In the genomic region with DNA sequence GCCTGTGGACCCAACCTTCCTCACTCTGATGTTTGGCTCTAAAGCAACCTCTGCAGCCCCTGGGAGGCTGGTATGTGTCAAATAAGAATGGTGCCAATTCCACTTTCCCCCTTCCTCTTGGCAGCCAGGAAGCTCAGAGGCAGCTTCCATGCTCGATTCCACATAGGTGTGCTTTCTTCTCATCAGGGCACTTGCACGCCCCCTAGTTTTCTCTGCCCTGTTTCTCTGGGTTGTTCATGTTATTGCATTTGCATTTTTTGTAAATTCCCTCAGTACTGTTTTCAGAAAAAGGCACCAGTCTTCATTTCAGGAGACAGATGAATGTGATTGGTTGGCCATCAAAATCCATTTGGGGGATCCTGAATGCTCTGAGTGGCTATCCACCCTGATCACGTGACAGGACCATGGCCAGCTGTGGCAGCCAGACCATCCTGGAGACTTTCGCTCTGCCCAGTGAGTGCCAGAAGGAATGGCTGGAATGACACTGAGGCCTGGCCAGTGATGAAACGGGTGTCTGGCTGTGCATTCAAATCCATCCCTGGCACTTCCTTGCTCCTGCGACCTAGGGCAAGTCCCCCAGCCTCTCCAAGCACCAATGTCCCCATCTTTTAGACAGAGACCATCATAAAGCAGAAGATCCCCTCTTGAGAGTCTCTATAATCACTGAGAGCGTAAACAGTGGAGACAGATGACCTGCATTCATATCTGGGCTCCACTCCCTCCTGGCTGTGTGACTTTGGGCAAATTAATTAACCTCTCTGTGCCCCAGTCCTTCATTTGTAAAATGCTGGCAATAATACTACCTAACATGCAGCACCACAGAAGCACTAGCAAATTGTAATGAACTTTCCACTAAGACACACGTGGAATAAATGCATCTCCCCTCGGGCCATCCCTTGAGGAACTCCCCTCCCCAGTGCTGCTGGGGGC, we compare ENCODE assay signal across 28 cellular contexts. TPM values are rescaled to one million over a fixed set of nuclear protein-coding genes. Genes with fewer than 3 reads are reported as not detected.
A peak's percentile ranks its signal among the peaks of the same experiment; 100 is the strongest.
DNase-seq lines count a peak whose midpoint lies in the region; FAIRE-seq and TF ChIP-seq lines count a peak whose summit lies in the region.
"Had no signal": no experiment of that assay in that cellular context is flagged by ENCODE, and none has a peak within 500 bp of the region (broad histone marks: within the 10 kb centered on the region; RNA-seq: fewer than 3 reads in every experiment).

No MANE protein-coding gene starts in this region.

- H3K4me1 ChIP-seq in breast epithelium (no peaks in the 10 kb centered on the region), H1 (replicated peaks in 1 of 4; ENCODE audit: control insufficient read depth in 3 of 4, insufficient read depth in 4 of 4, low read length in 3 of 4) (peaks cover 0 to 13% (median 2%) of the 10 kb centered on the region in 4 experiments; a peak in 4 of 7 replicates)

- H3K4me3 Mint-ChIP-seq in MCF 10A (ENCODE audit: unreplicated experiment), result no peak overlapping the region
- H3K4me3 Mint-ChIP-seq: CD8-positive, alpha-beta memory T cell; H9; T-helper 1 cell treated with Interleukin-12 subunit alpha and Interleukin-12 subunit beta and Interleukin-4 antibody, amounts not matched to agents 30 μg/mL and 1 μg/mL, for 36 hours had no signal

- H3K4ac ChIP-seq in H1 (replicated peaks; ENCODE audit: insufficient read length, low read depth, low read length), result no peak overlapping the region

- H3K27ac Mint-ChIP-seq in MCF 10A (ENCODE audit: low read depth, unreplicated experiment), result peak overlapping the region; percentile 73
- H3K27ac Mint-ChIP-seq: T-helper 1 cell treated with Interleukin-12 subunit alpha and Interleukin-12 subunit beta and Interleukin-4 antibody, amounts not matched to agents 30 μg/mL and 1 μg/mL, for 36 hours had no signal

- no peaks in the 10 kb centered on the region; a peak in 1 of 4 replicates for H3K79me2 ChIP-seq in H1 (ENCODE audit: control insufficient read depth in 1 of 2, insufficient read depth in 2 of 2, low read length in 2 of 2)

- TF ChIP-seq POLR2A in breast epithelium (IDR thresholded peaks at IDR 0.05) (no peak), H1 (IDR thresholded peaks at IDR 0.05; ENCODE audit: control extremely low read depth in 1 of 2, low read depth in 2 of 2, low read length in 2 of 2) (no peak)

- no peaks in the 10 kb centered on the region for H3K27me3 ChIP-seq in breast epithelium
- H3K27me3 ChIP-seq in H1 (replicated peaks in 1 of 4; ENCODE audit: control insufficient read depth in 3 of 4, extremely low read depth in 1 of 4, insufficient read depth in 3 of 4, low read length in 3 of 4), result no peaks in the 10 kb centered on the region

- H3K27me3 Mint-ChIP-seq in MCF 10A (ENCODE audit: insufficient read depth, unreplicated experiment), result no peaks in the 10 kb centered on the region

- no peak overlapping the region for H2BK15ac ChIP-seq in H1 (ENCODE audit: low read length)

- 0 out of 2 replicates have a peak overlapping the region, but pooled peaks have one; percentile 3 for H4K8ac ChIP-seq in H1 (ENCODE audit: extremely low read depth, insufficient read depth, low read length)

- H2BK120ac ChIP-seq in H1 (replicated peaks; ENCODE audit: low read depth, low read length), result no peak overlapping the region

- TF ChIP-seq EP300 in H1 (IDR thresholded peaks at IDR 0.05; ENCODE audit: borderline replicate concordance in 1 of 2, low read depth in 2 of 2, low read length in 2 of 2), result no peak

- no peak overlapping the region for H3K4me2 ChIP-seq in H1 (ENCODE audit: insufficient read depth in 1 of 2, low read depth in 2 of 2, low read length in 2 of 2)

- H3K56ac ChIP-seq in H1 (replicated peaks; ENCODE audit: insufficient read length, low read depth, low read length), result no peak overlapping the region

- no peak overlapping the region for H2BK5ac ChIP-seq in H1 (ENCODE audit: low read depth, low read length)

- 83% methylated on average over 9 of the region's 9 CpGs; no CpG with 5 or more reads in 1 of the 2 experiments for WGBS in H1 (ENCODE audit: extremely low coverage in 1 of 2, insufficient coverage in 1 of 2, insufficient read length in 1 of 2, insufficient replicate concordance in 2 of 2, low coverage in 1 of 2, low lambda C conversion rate in 2 of 2, missing lambda C conversion rate in 1 of 2), 2 experiments

- intact Hi-C loops in MCF 10A (cut with micrococcal nuclease), result no loop called here
- intact Hi-C loops in breast epithelium (cut with DNase I; ENCODE audit: low total_unique reads), result no loop called here

- H2BK12ac ChIP-seq in H1 (ENCODE audit: low read depth, low read length), result no peak overlapping the region

- no TSS peak for BruUV-seq in MCF 10A (replicated peaks; lab: Mats Ljungman, UMichigan)

- TF ChIP-seq RAD21 in H1 (IDR thresholded peaks at IDR 0.05 in 1 of 2, conservative IDR thresholded peaks at IDR 0.05 in 1 of 2; ENCODE audit: low read depth in 2 of 2, low read length in 2 of 2), result no peak

- H3K9me3 Mint-ChIP-seq in MCF 10A (ENCODE audit: unreplicated experiment), result no peaks in the 10 kb centered on the region
- H3K9me3 Mint-ChIP-seq: CD8-positive, alpha-beta memory T cell; H9; T-helper 1 cell treated with Interleukin-12 subunit alpha and Interleukin-12 subunit beta and Interleukin-4 antibody, amounts not matched to agents 30 μg/mL and 1 μg/mL, for 36 hours had no signal

- no peak overlapping the region for H3K14ac ChIP-seq in H1 (ENCODE audit: insufficient read length)

- in situ Hi-C loops in GM13977 (cut with MboI; ENCODE audit: low pct_unique_long_range_greater_than_20kb, low sequenced_read_pairs, unreplicated experiment), result no loop called here

- no peak overlapping the region for H3K18ac ChIP-seq in H1 (ENCODE audit: extremely low read depth, low read length)

- CTCF ChIA-PET in MCF 10A (lab: Yijun Ruan, JAX), result interaction anchor here (0.7 to 1.8 kb wide), 3 partner anchors 9 to 21 kb away, joined by 3 to 4 read pairs (median 4); no protein-coding TSS in a partner anchor
- CTCF ChIA-PET in H1 (lab: Charles Lee; ENCODE audit: partially characterized antibody), result interaction anchor here (0.7 to 3.6 kb wide), 8 partner anchors 9 to 207 kb away, joined by 3 to 25 read pairs (median 4); no protein-coding TSS in a partner anchor

- H2BK20ac ChIP-seq in H1 (ENCODE audit: low read length), result no peak overlapping the region

- no peak overlapping the region for H4K91ac ChIP-seq in H1 (replicated peaks; ENCODE audit: insufficient read length, low read length)

- no peaks in the 10 kb centered on the region for H3K36me3 ChIP-seq in breast epithelium
- no peaks in the 10 kb centered on the region for H3K36me3 ChIP-seq in H1 (ENCODE audit: control insufficient read depth in 2 of 4, insufficient read depth in 4 of 4, low read length in 3 of 4)

- H3K9ac ChIP-seq in H1 (replicated peaks in 1 of 4; ENCODE audit: extremely low read depth in 1 of 4, low read depth in 3 of 4, low read length in 3 of 4), result no peak overlapping the region

- POLR2A ChIA-PET in MCF 10A (lab: Yijun Ruan, JAX), result interaction anchor here (1.0 to 1.4 kb wide), 2 partner anchors 86 to 179 kb away, joined by 3 read pairs; partner anchors contain the start of genes KATNB1 and ZNF319
- POLR2A ChIA-PET in H1 (lab: Charles Lee; ENCODE audit: partially characterized antibody), result no interaction called here

- no peaks in the 10 kb centered on the region for H3K9me3 ChIP-seq in breast epithelium
- no peaks in the 10 kb centered on the region for H3K9me3 ChIP-seq in H1 (ENCODE audit: insufficient read depth in 2 of 2, low read depth in 1 of 2, low read length in 1 of 2)

- no peak overlapping the region for H4K5ac ChIP-seq in H1 (ENCODE audit: insufficient read length, low read depth, low read length)

- H2AFZ ChIP-seq in H1 (ENCODE audit: low read length), result no peak overlapping the region

- no peaks in the 10 kb centered on the region for H3K36me3 Mint-ChIP-seq in MCF 10A (ENCODE audit: insufficient read depth, unreplicated experiment)
- H3K36me3 Mint-ChIP-seq: CD8-positive, alpha-beta memory T cell had no signal

- H3K23me2 ChIP-seq in H1 (ENCODE audit: low read depth, low read length), result peaks cover 3% of the 10 kb centered on the region; the same call in 1 of the 2 replicates

- no peak overlapping the region for H3K27ac ChIP-seq in breast epithelium
- no peak overlapping the region for H3K27ac ChIP-seq in H1 (ENCODE audit: low read depth, low read length)
- H3K27ac ChIP-seq: 22Rv1 had no signal

- H3K4me1 Mint-ChIP-seq in MCF 10A (ENCODE audit: insufficient read depth, unreplicated experiment), result peaks cover 29% of the 10 kb centered on the region
- H3K4me1 Mint-ChIP-seq: CD8-positive, alpha-beta memory T cell had no signal

- no peak for FAIRE-seq in H1 (lab: Jason Lieb, UNC)

- no peak overlapping the region for H3K23ac ChIP-seq in H1 (ENCODE audit: insufficient read length)

- DNase-seq in MCF 10A (ENCODE audit: unreplicated experiment) (no peak), breast epithelium (ENCODE audit: low spot score in 2 of 2) (no peak), NAMALWA (ENCODE audit: low spot score) (peak; percentile 18), H1 (ENCODE audit: low read depth in 1 of 2, low spot score in 2 of 2) (no peak), GM13977 (ENCODE audit: low spot score) (no peak), 8988T (no peak), NCI-H524 (lab: John Stamatoyannopoulos, UW) (no peak), kidney tubule cell (ENCODE audit: low spot score) (no peak)
- DNase-seq: AML-193, C1 segment of cervical spinal cord, Calu3, DMS153, GDM1, H9, NCI-H1092 treated with DMSO at 0.1 percent for 48 hours, NCI-H146, NCI-H2029, NCI-H226, NCI-H524 treated with DMSO at 0.1 percent for 48 hours, NCI-H82, OCI-M1, Right ventricle myocardium superior had no signal

- H4K20me1 ChIP-seq in H1 (replicated peaks in 1 of 2; ENCODE audit: control insufficient read depth in 1 of 2, insufficient read depth in 2 of 2, low read length in 2 of 2), result peaks cover 0 to 4% of the 10 kb centered on the region in 2 experiments

- no peak overlapping the region for H3K4me3 ChIP-seq in breast epithelium
- H3K4me3 ChIP-seq in H1 (ENCODE audit: extremely low read depth in 1 of 4, insufficient read depth in 2 of 4, low read depth in 3 of 4, low read length in 4 of 4), result no peak overlapping the region

- H3K79me1 ChIP-seq in H1 (ENCODE audit: low read depth, low read length), result no peaks in the 10 kb centered on the region

- no peak overlapping the region for H2AK5ac ChIP-seq in H1 (ENCODE audit: low read depth, low read length)

- TF ChIP-seq CTCF in MCF 10A (IDR thresholded peaks at IDR 0.05; ENCODE audit: unreplicated experiment), result no peak
- TF ChIP-seq CTCF in breast epithelium (IDR thresholded peaks at IDR 0.05), result no peak
- no peak for TF ChIP-seq CTCF in H1 (IDR thresholded peaks at IDR 0.05; ENCODE audit: control extremely low read depth in 1 of 3, insufficient read depth in 1 of 3, low read depth in 1 of 3, low read length in 3 of 3)
- TF ChIP-seq CTCF in GM13977 (IDR thresholded peaks at IDR 0.05; ENCODE audit: extremely low read depth, insufficient read depth, missing control alignments), result no peak

RNA-seq across cellular contexts. Expression of gene CNGB1, which starts 56.4 kb away (rescaled TPM):
- total RNA-seq in MCF 10A (2022), result 0.17 TPM in 1 of 2 replicates, not detected in the other
- total RNA-seq in breast epithelium, result not detected
- total RNA-seq in H1 (2021; fragmentation: NEBNext Ultra II Directional; extraction: Animal tissue kit (Norgen Biotek cat#: 25700)), result not detected in 2 replicates
- polyA plus RNA-seq in H1 (2011; rRNA removed), result not detected in 2 replicates
- 0.09 TPM for polyA plus RNA-seq in H1 (2011; cell fraction: cytosol; rRNA removed)
- 0.03 TPM for polyA plus RNA-seq in H1 (2011; cell fraction: nucleus; rRNA removed)
- not detected in 4 replicates for polyA plus RNA-seq in H1 (2012, experiment 1 of 2)
- polyA plus RNA-seq in H1 (2012, experiment 2 of 2), result not detected
- polyA plus RNA-seq in H1 (2013, experiment 1 of 2), result under 0.01 TPM
- 0.02 TPM for polyA plus RNA-seq in H1 (2013, experiment 2 of 2)
- polyA minus RNA-seq in H1 (2011; rRNA and poly(A)+ RNA removed), result not detected in 2 replicates
- polyA minus RNA-seq in H1 (2011; cell fraction: cytosol; rRNA and poly(A)+ RNA removed), result not detected
- polyA minus RNA-seq in H1 (2011; cell fraction: nucleus; rRNA and poly(A)+ RNA removed), result not detected
- total RNA-seq: CD8-positive, alpha-beta memory T cell; H9; LHCN-M2; Right ventricle myocardium superior; SK-MEL-5 had no signal
- polyA plus RNA-seq: AG04450; CD8-positive, alpha-beta memory T cell had no signal
